ENCODE assay signal across 16 cellular contexts in the genomic region with DNA sequence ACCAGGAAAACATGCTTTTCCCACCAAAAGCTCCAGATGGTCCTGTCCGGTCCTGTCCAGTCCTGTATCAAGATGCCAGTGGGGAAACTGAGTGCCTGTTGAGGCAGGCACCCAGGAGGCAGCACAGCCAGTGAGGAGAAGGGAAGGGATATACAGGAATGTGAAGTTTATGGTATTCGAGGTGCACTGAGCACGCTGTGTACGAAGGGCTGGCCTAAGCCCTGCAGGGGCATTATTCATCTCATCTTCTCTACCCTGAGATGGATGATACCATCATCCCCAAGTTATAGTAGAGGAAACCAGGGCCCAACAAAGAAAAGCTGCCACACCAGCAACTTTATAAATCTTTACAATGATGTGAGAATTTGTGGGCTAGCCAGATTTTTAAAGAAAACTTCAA. TPM values are rescaled to one million over a fixed set of nuclear protein-coding genes. Genes with fewer than 3 reads are reported as not detected.
DNase-seq lines count a peak whose midpoint lies in the region; ATAC-seq and TF ChIP-seq lines count a peak whose summit lies in the region.
"Had no signal": no experiment of that assay in that cellular context is flagged by ENCODE, and none has a peak within 500 bp of the region (broad histone marks: within the 10 kb centered on the region; RNA-seq: fewer than 3 reads in every experiment).

No MANE protein-coding gene starts in this region.

- H3K36me3 ChIP-seq in Caco-2 (ENCODE audit: control insufficient read depth, insufficient read depth, low read length) (no peaks in the 10 kb centered on the region), HCT116 (ENCODE audit: control insufficient read depth in 1 of 2, insufficient read depth in 2 of 2, low read length in 2 of 2) (no peaks in the 10 kb centered on the region), mesendoderm (ENCODE audit: control insufficient read depth, insufficient read depth, low read length) (no peaks in the 10 kb centered on the region), upper lobe of right lung (no peaks in the 10 kb centered on the region)
- H3K36me3 ChIP-seq: esophagus squamous epithelium, heart right ventricle, ovary had no signal

- H3K79me2 ChIP-seq in HCT116 (ENCODE audit: insufficient read depth, low read length) (no peaks in the 10 kb centered on the region), mesendoderm (ENCODE audit: control insufficient read depth, insufficient read depth, low read length) (no peaks in the 10 kb centered on the region)

- no peak overlapping the region for H4K5ac ChIP-seq in mesendoderm (ENCODE audit: low read length)

- no peaks in the 10 kb centered on the region for H3K9me2 ChIP-seq in HCT116 (ENCODE audit: insufficient read depth)

- no peak for TF ChIP-seq POLR2A in HCT116 (IDR thresholded peaks at IDR 0.05; ENCODE audit: borderline replicate concordance, extremely low read depth, insufficient read depth, insufficient read length)

- WGBS in mesendoderm (ENCODE audit: extremely low coverage, insufficient coverage, low lambda C conversion rate), result no CpG with 5 or more reads among the region's 4 CpGs

- BruUV-seq in Caco-2 (replicated peaks; lab: Mats Ljungman, UMichigan) (no TSS peak), HCT116 (replicated peaks; lab: Mats Ljungman, UMichigan) (no TSS peak)

- POLR2A ChIA-PET in Caco-2 (lab: Charles Lee) (no interaction called here), HCT116 (lab: Charles Lee) (no interaction called here)

- H3K9me3 ChIP-seq in Caco-2 (no peaks in the 10 kb centered on the region), HCT116 (ENCODE audit: control insufficient read depth in 1 of 2, insufficient read depth in 1 of 2, low read depth in 1 of 2, low read length in 2 of 2) (no peaks in the 10 kb centered on the region), T-helper 17 cell (ENCODE audit: control insufficient read depth, low read length, poor library complexity, severe bottlenecking) (no peaks in the 10 kb centered on the region), upper lobe of right lung (no peaks in the 10 kb centered on the region)
- H3K9me3 ChIP-seq: esophagus squamous epithelium, heart right ventricle, ovary had no signal

- H3K27ac Mint-ChIP-seq in Caco-2 (ENCODE audit: unreplicated experiment), result peak overlapping the region; percentile 1
- no peak overlapping the region for H3K27ac Mint-ChIP-seq in T-helper 17 cell
- H3K27ac Mint-ChIP-seq: activated naive CD4-positive, alpha-beta T cell treated with anti-CD3 and anti-CD28 coated beads for 36 hours; HFFc6 had no signal

- CTCF ChIA-PET in Caco-2 (lab: Charles Lee), result interaction anchor here (0.7 to 2.9 kb wide), 4 partner anchors 53 to 1742 kb away, joined by 3 to 42 read pairs (median 19); a partner anchor contains a TSS
- CTCF ChIA-PET in HCT116 (lab: Charles Lee), result interaction anchor here (0.7 to 2.6 kb wide), 8 partner anchors 9 to 159 kb away, joined by 3 to 18 read pairs (median 4); no protein-coding TSS in a partner anchor

- H3K4me3 Mint-ChIP-seq in Caco-2 (ENCODE audit: unreplicated experiment), result no peak overlapping the region
- peak overlapping the region; percentile 67 for H3K4me3 Mint-ChIP-seq in T-helper 17 cell
- H3K4me3 Mint-ChIP-seq: activated naive CD4-positive, alpha-beta T cell treated with anti-CD3 and anti-CD28 coated beads for 36 hours; brain; HFFc6; IgD-negative memory B cell had no signal

- H2BK120ac ChIP-seq in mesendoderm (ENCODE audit: low read depth, low read length), result no peak overlapping the region

- H3K9ac ChIP-seq in HCT116 (ENCODE audit: low read length), result no peak overlapping the region
- no peak overlapping the region for H3K9ac ChIP-seq in mesendoderm (ENCODE audit: low read length)

- H2AK5ac ChIP-seq in mesendoderm (ENCODE audit: low read length), result no peak overlapping the region

- no peak for TF ChIP-seq RAD21 in HCT116 (IDR thresholded peaks at IDR 0.05; ENCODE audit: low read depth)

- no peak overlapping the region for H4K8ac ChIP-seq in mesendoderm (ENCODE audit: low read depth, low read length)

- H3K56ac ChIP-seq in mesendoderm (ENCODE audit: low read length), result peak overlapping the region; percentile 15

- H3K27me3 ChIP-seq in Caco-2 (replicated peaks; ENCODE audit: control insufficient read depth, insufficient read depth, low read length) (no peaks in the 10 kb centered on the region), HCT116 (ENCODE audit: insufficient read depth, low read length) (no peaks in the 10 kb centered on the region), mesendoderm (ENCODE audit: insufficient read depth, low read length, poor library complexity) (no peaks in the 10 kb centered on the region), upper lobe of right lung (no peaks in the 10 kb centered on the region)
- H3K27me3 ChIP-seq: ovary had no signal

- H3K4me2 ChIP-seq in HCT116 (ENCODE audit: low read length), result no peak overlapping the region
- H3K4me2 ChIP-seq in mesendoderm (ENCODE audit: low read length), result no peak overlapping the region

- H3K27me3 Mint-ChIP-seq in Caco-2 (ENCODE audit: insufficient read depth, unreplicated experiment), result no peaks in the 10 kb centered on the region
- peaks cover 13% of the 10 kb centered on the region for H3K27me3 Mint-ChIP-seq in T-helper 17 cell

- H3K4me1 ChIP-seq in Caco-2 (peaks cover 6% of the 10 kb centered on the region), HCT116 (ENCODE audit: control insufficient read depth in 1 of 2, insufficient read depth in 2 of 2, low read length in 2 of 2) (peaks cover 6 to 26% of the 10 kb centered on the region in 2 experiments), mesendoderm (ENCODE audit: control insufficient read depth, low read depth, low read length) (no peaks in the 10 kb centered on the region), upper lobe of right lung (no peaks in the 10 kb centered on the region)

- DNase-seq in Caco-2 (no peak), HCT116 (ENCODE audit: low read depth, low spot score) (no peak), T-helper 17 cell (no peak), mesendoderm (no peak), upper lobe of right lung (no peak), coronary artery (ENCODE audit: low spot score) (no peak), GDM1 (lab: John Stamatoyannopoulos, UW) (no peak)

- H3K4me3 ChIP-seq in Caco-2 (ENCODE audit: low read depth, low read length) (no peak overlapping the region), HCT116 (replicated peaks in 1 of 2; ENCODE audit: low read depth in 1 of 2, low read length in 2 of 2) (no peak overlapping the region), mesendoderm (ENCODE audit: low read length) (no peak overlapping the region), upper lobe of right lung (no peak overlapping the region), coronary artery (no peak overlapping the region)
- H3K4me3 ChIP-seq: esophagus squamous epithelium, heart right ventricle, ovary had no signal

- TF ChIP-seq CTCF in Caco-2 (IDR thresholded peaks at IDR 0.05; ENCODE audit: insufficient read depth in 1 of 2, low read depth in 1 of 2, low read length in 1 of 2, severe bottlenecking in 1 of 2, unreplicated experiment in 1 of 2) (no peak), HCT116 (IDR thresholded peaks at IDR 0.05 in 2 of 3, conservative IDR thresholded peaks at IDR 0.05 in 1 of 3; ENCODE audit: borderline replicate concordance in 1 of 3, insufficient read depth in 1 of 3, low read depth in 2 of 3, low read length in 2 of 3) (no peak), upper lobe of right lung (IDR thresholded peaks at IDR 0.05) (no peak), coronary artery (IDR thresholded peaks at IDR 0.05) (no peak)

- H2BK5ac ChIP-seq in mesendoderm (ENCODE audit: low read length), result no peak overlapping the region

- no peaks in the 10 kb centered on the region for H3K36me3 Mint-ChIP-seq in Caco-2 (ENCODE audit: insufficient read depth, unreplicated experiment)
- no peaks in the 10 kb centered on the region for H3K36me3 Mint-ChIP-seq in T-helper 17 cell (ENCODE audit: low read depth)
- H3K36me3 Mint-ChIP-seq: brain had no signal

- H2AFZ ChIP-seq in HCT116 (ENCODE audit: low read depth, low read length, poor library complexity, severe bottlenecking), result no peak overlapping the region

- H3K27ac ChIP-seq in HCT116 (ENCODE audit: low read depth, low read length) (no peak overlapping the region), mesendoderm (ENCODE audit: low read depth, low read length) (no peak overlapping the region), upper lobe of right lung (no peak overlapping the region), coronary artery (no peak overlapping the region)
- H3K27ac ChIP-seq: esophagus squamous epithelium, heart right ventricle, ovary had no signal

- no peak overlapping the region for H2BK15ac ChIP-seq in mesendoderm (replicated peaks; ENCODE audit: low read depth)

- H3K4me1 Mint-ChIP-seq in Caco-2 (ENCODE audit: low read depth, unreplicated experiment) (peaks cover 6% of the 10 kb centered on the region), T-helper 17 cell (peaks cover 21% of the 10 kb centered on the region)

- no peak overlapping the region for H3K18ac ChIP-seq in mesendoderm (ENCODE audit: low read length)

- H4K20me1 ChIP-seq in HCT116 (ENCODE audit: insufficient read depth), result no peaks in the 10 kb centered on the region

- intact Hi-C loops in Caco-2 (cut with micrococcal nuclease; ENCODE audit: unreplicated experiment) (loop anchor here (1.0 to 2.0 kb wide), 6 partner anchors 31 to 178 kb away; no protein-coding TSS in a partner anchor), HCT116 (cut with micrococcal nuclease) (loop anchor here (1.0 to 5.0 kb wide), 4 partner anchors 55 to 143 kb away; no protein-coding TSS in a partner anchor), upper lobe of right lung (cut with DNase I) (no loop called here)

- H3K23ac ChIP-seq in mesendoderm (ENCODE audit: low read length), result no peak overlapping the region

- no peaks in the 10 kb centered on the region for H3K9me3 Mint-ChIP-seq in Caco-2 (ENCODE audit: unreplicated experiment)
- H3K9me3 Mint-ChIP-seq: activated naive CD4-positive, alpha-beta T cell treated with anti-CD3 and anti-CD28 coated beads for 36 hours; brain; HFFc6 had no signal

- H3K4ac ChIP-seq in mesendoderm (ENCODE audit: low read depth, low read length), result no peak overlapping the region

- H3K79me1 ChIP-seq in mesendoderm (ENCODE audit: low read length), result no peaks in the 10 kb centered on the region

- RAD21 ChIA-PET in HCT116 (lab: Charles Lee; ENCODE audit: low non-redundant PET in 1 of 2, low total read pairs in 2 of 2, uncharacterized antibody in 2 of 2, unreplicated experiment in 2 of 2), result interaction anchor here in 1 of 2 experiments (1.0 kb wide), 1 partner anchor 55 kb away, joined by 4 read pairs; no protein-coding TSS in a partner anchor

- ATAC-seq in HCT116 (0 out of 2 replicates have a peak, but pooled peaks have one; percentile 20), T-helper 17 cell (peak; percentile 29), upper lobe of right lung (no peak)

TF ChIP-seq in HCT116, 20 proteins besides CTCF, POLR2A, EP300 and RAD21 (continues in another document):
- no peak for TF ChIP-seq EZH2 (IDR thresholded peaks at IDR 0.05)
- TF ChIP-seq, protein P1, sequence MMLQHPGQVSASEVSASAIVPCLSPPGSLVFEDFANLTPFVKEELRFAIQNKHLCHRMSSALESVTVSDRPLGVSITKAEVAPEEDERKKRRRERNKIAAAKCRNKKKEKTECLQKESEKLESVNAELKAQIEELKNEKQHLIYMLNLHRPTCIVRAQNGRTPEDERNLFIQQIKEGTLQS (IDR thresholded peaks at IDR 0.05), result no peak

RNA-seq across cellular contexts. Expression of a gene that starts 23.4 kb away (rescaled TPM):
- total RNA-seq in Caco-2 (2022) (not detected in 2 replicates), HCT116 (2021; ENCODE audit: unreplicated experiment) (0.71 TPM), T-helper 17 cell (not detected), upper lobe of right lung (1.1 TPM)
- polyA plus RNA-seq in HCT116 (2012), result 2.2 and 3.4 TPM in 2 replicates
- polyA plus RNA-seq in mesendoderm (2013, experiment 1 of 2), result not detected
- polyA plus RNA-seq in mesendoderm (2013, experiment 2 of 2), result 0.13 TPM
- total RNA-seq: activated naive CD4-positive, alpha-beta T cell treated with anti-CD3 and anti-CD28 coated beads for 36 hours; esophagus squamous epithelium; HFFc6; ovary; Right ventricle myocardium superior; temporal lobe had no signal
- polyA plus RNA-seq: heart right ventricle, IgD-negative memory B cell, ovary had no signal
